Comparison of ENCODE assay signal across 10 cellular contexts in the genomic region with DNA sequence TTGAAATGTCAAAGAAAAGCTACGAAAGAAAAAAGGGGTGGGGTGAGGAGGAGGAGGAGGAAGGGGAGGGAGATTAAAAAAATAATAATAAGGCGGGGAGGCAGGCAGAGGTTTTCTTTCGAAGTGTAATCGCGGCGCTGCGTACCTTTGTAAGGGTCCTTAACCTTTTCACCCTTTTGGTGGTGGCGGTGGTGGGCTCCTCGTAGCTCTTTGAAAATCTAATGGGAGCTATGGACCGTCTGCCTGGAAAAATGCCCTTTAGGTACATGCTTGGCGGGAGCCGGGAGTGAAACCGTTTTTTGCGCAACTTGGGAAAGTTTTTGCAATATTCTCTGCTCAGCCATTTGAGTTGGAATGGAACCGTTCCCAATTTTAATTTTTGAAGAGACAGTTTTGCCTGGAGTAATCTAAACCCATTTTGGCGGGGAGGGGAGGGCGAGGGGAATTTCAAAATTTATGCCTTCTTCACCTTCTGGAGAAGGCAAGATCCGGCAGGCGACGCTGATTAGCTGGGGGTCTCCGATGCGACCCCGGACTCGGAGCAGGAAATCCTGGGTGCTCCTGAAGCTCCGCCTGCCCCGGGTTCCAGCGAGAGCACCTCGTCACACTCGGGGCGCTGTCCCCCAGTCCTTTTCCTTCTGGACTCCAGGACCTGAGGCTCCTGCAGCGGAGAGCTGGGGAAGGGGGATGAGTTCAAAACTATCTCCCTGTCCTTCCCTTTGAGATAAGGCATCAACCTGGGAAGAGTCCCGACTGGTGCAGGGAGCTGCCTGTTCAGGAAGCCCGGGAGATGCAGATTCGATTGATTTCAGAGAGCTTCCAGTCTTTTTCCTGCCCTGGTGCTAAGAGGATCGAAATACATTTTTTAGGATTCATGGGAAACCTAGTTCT.
DNase-seq lines count a peak whose midpoint lies in the region; TF ChIP-seq lines count a peak whose summit lies in the region.
"Had no signal": no experiment of that assay in that cellular context is flagged by ENCODE, and none has a peak within 500 bp of the region (broad histone marks: within the 10 kb centered on the region; RNA-seq: fewer than 3 reads in every experiment).

No MANE protein-coding gene starts in this region.

- TF ChIP-seq CTCF in A673 (conservative IDR thresholded peaks at IDR 0.05; ENCODE audit: low read depth, low read length) = no peak
- no peak for TF ChIP-seq CTCF in HFF-Myc (IDR thresholded peaks at IDR 0.05; ENCODE audit: low read depth, low read length, missing control alignments)
- no peak for TF ChIP-seq CTCF in epithelial cell of esophagus (IDR thresholded peaks at IDR 0.05; ENCODE audit: insufficient read depth, low read depth, low read length, missing control alignments)

- no TSS peak for BruUV-seq in A673 (replicated peaks; lab: Mats Ljungman, UMichigan)

- peaks cover 53% of the 10 kb centered on the region for H3K27me3 ChIP-seq in A673 (replicated peaks; ENCODE audit: insufficient read depth, low read depth, low read length, poor library complexity)

- H3K4me1 ChIP-seq in A673 (ENCODE audit: insufficient read depth, low read length, poor library complexity, severe bottlenecking) (no peaks in the 10 kb centered on the region), mesodermal cell (ENCODE audit: control insufficient read depth, insufficient read depth, low read length, poor library complexity, severe bottlenecking) (peaks cover 9% of the 10 kb centered on the region)

- intact Hi-C loops in A673 (cut with micrococcal nuclease; ENCODE audit: unreplicated experiment) = no loop called here
- intact Hi-C loops in posterior cingulate gyrus (cut with DNase I) = no loop called here

- H3K4me3 ChIP-seq in A673 (ENCODE audit: low read depth, low read length, poor library complexity, severe bottlenecking) (peak overlapping the region; percentile 34), HFF-Myc (replicated peaks; ENCODE audit: low read depth, low read length) (peak overlapping the region; percentile 35), epithelial cell of esophagus (ENCODE audit: low read length) (peak overlapping the region; percentile 30), mesodermal cell (ENCODE audit: extremely low read depth, insufficient read depth, low read length, poor library complexity, severe bottlenecking) (peak overlapping the region; percentile 8)

- H3K9me3 ChIP-seq in A673 (ENCODE audit: low read depth, low read length, poor library complexity, severe bottlenecking) (no peaks in the 10 kb centered on the region), mesodermal cell (ENCODE audit: control insufficient read depth, low read length) (no peaks in the 10 kb centered on the region)

- H3K36me3 ChIP-seq in A673 (ENCODE audit: insufficient read depth, low read length, poor library complexity, severe bottlenecking) = no peaks in the 10 kb centered on the region
- H3K36me3 ChIP-seq in mesodermal cell (ENCODE audit: control insufficient read depth, insufficient read depth, low read length) = no peaks in the 10 kb centered on the region

- POLR2A ChIA-PET in A673 (lab: Charles Lee; ENCODE audit: low non-redundant PET) = no interaction called here

- WGBS in mesodermal cell (ENCODE audit: insufficient coverage in 2 of 2), 2 experiments = 2 to 6% methylated on average over 26 to 29 of the region's 35 CpGs

- H3K27ac ChIP-seq in A673 (ENCODE audit: low read depth, low read length, poor library complexity, severe bottlenecking) (no peak overlapping the region), mesodermal cell (ENCODE audit: low read depth, low read length, severe bottlenecking) (no peak overlapping the region)

- CTCF ChIA-PET in A673 (lab: Charles Lee) = no interaction called here

- DNase-seq in A673 (ENCODE audit: low spot score) (no peak), HFF-Myc (ENCODE audit: extremely low read depth, low read depth) (no peak), epithelial cell of esophagus (ENCODE audit: low read depth) (peak; percentile 14), NCI-H1105 (lab: John Stamatoyannopoulos, UW) (no peak), posterior cingulate gyrus (no peak), NCI-H446 treated with DMSO at 0.1 percent for 48 hours (lab: John Stamatoyannopoulos, UW) (no peak)
- DNase-seq in activated naive CD4-positive, alpha-beta T cell (lab: John Stamatoyannopoulos, UW) = no peak
- DNase-seq: small intestine; stimulated activated naive CD4-positive, alpha-beta T cell treated with Interleukin-2 at 50 U/mL for 16 hours had no signal
